ENCODE assay signal across 8 cellular contexts in the genomic region with DNA sequence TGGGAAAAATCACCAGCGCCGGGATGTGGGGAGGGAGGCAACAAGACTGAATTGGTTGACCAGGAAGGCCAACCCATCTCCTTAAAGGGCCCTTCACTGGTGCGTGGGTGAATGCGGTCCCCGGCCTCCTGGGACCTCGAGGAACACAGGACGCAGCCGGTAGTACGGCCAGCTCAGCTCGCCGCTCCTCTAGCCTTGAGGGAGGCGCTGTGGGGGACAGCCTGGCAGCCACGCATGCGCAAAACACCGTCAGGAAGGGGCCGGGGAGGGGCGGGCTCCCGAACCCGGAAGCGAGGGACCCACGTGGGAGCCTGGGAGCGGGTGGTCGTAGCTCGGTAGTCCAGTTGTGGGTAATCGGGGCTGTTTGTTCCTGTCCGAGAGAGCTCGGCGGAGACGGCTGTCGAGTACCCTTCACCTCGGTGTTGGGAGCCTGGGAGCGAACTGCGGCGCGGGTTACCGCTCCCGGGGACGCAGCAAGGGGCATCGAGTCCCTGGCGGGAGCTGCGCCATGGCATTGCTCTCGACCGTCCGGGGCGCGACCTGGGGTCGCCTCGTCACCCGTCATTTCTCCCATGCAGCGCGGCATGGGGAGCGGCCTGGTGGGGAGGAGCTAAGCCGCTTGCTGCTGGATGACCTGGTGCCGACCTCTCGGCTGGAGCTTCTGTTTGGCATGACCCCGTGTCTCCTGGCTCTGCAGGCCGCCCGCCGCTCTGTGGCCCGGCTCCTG. TPM values are rescaled to one million over a fixed set of nuclear protein-coding genes. Genes with fewer than 3 reads are reported as not detected.
A peak's percentile ranks its signal among the peaks of the same experiment; 100 is the strongest.
DNase-seq lines count a peak whose midpoint lies in the region; TF ChIP-seq lines count a peak whose summit lies in the region.

A gene with protein sequence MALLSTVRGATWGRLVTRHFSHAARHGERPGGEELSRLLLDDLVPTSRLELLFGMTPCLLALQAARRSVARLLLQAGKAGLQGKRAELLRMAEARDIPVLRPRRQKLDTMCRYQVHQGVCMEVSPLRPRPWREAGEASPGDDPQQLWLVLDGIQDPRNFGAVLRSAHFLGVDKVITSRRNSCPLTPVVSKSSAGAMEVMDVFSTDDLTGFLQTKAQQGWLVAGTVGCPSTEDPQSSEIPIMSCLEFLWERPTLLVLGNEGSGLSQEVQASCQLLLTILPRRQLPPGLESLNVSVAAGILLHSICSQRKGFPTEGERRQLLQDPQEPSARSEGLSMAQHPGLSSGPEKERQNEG (plus strand): TSS at position 281 of the 727 bp plus-strand sequence. CDS start 228 bp downstream, at position 509.

- peak within 1 kb of the TSS; percentile 85 for H2AFZ ChIP-seq in GM23248
- peak within 1 kb of the TSS; percentile 89 for H2AFZ ChIP-seq in Loucy (ENCODE audit: low read length)
- H2AFZ ChIP-seq in neural progenitor cell (replicated peaks) = peak within 1 kb of the TSS; percentile 81

- H3K9me2 ChIP-seq in GM23248 (ENCODE audit: insufficient read depth) (no peaks in the 10 kb centered on the region), Loucy (replicated peaks; ENCODE audit: low read depth, low read length) (no peaks in the 10 kb centered on the region)

- H3K27me3 ChIP-seq in GM23248 (replicated peaks; ENCODE audit: insufficient read depth) (no peaks in the 10 kb centered on the region), Loucy (ENCODE audit: insufficient read depth, low read length, poor library complexity, severe bottlenecking) (no peaks in the 10 kb centered on the region), neural progenitor cell (peaks cover 8% of the 10 kb centered on the region), stomach (no peaks in the 10 kb centered on the region)

- in situ Hi-C loops in GM23248 (cut with MboI) = no loop called here

- TF ChIP-seq CTCF in Loucy (conservative IDR thresholded peaks at IDR 0.05; ENCODE audit: low read length) = 0 out of 2 replicates have a peak, but pooled peaks have one; percentile 15
- TF ChIP-seq CTCF in foreskin fibroblast (IDR thresholded peaks at IDR 0.05; ENCODE audit: low read depth, low read length) = no peak
- TF ChIP-seq CTCF in neural progenitor cell (IDR thresholded peaks at IDR 0.05) = no peak
- TF ChIP-seq CTCF in stomach (IDR thresholded peaks at IDR 0.05) = peak in 1 of 7 experiments; percentile 25

- peaks cover 8% of the 10 kb centered on the region for H3K27me3 Mint-ChIP-seq in neural progenitor cell (ENCODE audit: insufficient read depth, low read depth)

- peak within 1 kb of the TSS; percentile 89 for H3K4me3 Mint-ChIP-seq in neural progenitor cell

- H3K9ac ChIP-seq in GM23248 (peak within 1 kb of the TSS; percentile 90), Loucy (ENCODE audit: low read depth, low read length, poor library complexity, severe bottlenecking) (peak within 1 kb of the TSS; percentile 80), neural progenitor cell (no peak within 1 kb of the TSS)

- peaks cover 23% of the 10 kb centered on the region for H3K4me1 Mint-ChIP-seq in neural progenitor cell

- WGBS in GM23248 (ENCODE audit: low coverage in 1 of 2, low lambda C conversion rate in 2 of 2, missing lambda C conversion rate in 2 of 2), 2 experiments = 0 to 1% methylated on average over 49 to 56 of the region's 60 CpGs
- 0 to 1% (median 0%) methylated on average over 22 to 60 of the region's 60 CpGs for WGBS in stomach, 5 donors

- H3K9me3 Mint-ChIP-seq in neural progenitor cell = no peaks in the 10 kb centered on the region

- H4K20me1 ChIP-seq in GM23248 (ENCODE audit: insufficient read depth) = no peaks in the 10 kb centered on the region
- peaks cover 10% of the 10 kb centered on the region for H4K20me1 ChIP-seq in Loucy (ENCODE audit: insufficient read depth, low read length, poor library complexity, severe bottlenecking)
- peaks cover 15% of the 10 kb centered on the region for H4K20me1 ChIP-seq in neural progenitor cell (ENCODE audit: low read depth)

- no peaks in the 10 kb centered on the region for H3K36me3 ChIP-seq in GM23248 (ENCODE audit: low read depth)
- no peaks in the 10 kb centered on the region for H3K36me3 ChIP-seq in Loucy (ENCODE audit: insufficient read depth, low read length)
- H3K36me3 ChIP-seq in neural progenitor cell = no peaks in the 10 kb centered on the region
- H3K36me3 ChIP-seq in stomach = no peaks in the 10 kb centered on the region

- intact Hi-C loops in stomach (cut with DNase I; ENCODE audit: low total_unique reads) = no loop called here

- H3K9me3 ChIP-seq in GM23248 (ENCODE audit: low read depth) = no peaks in the 10 kb centered on the region
- no peaks in the 10 kb centered on the region for H3K9me3 ChIP-seq in Loucy (ENCODE audit: insufficient read depth, low read depth, low read length)
- no peaks in the 10 kb centered on the region for H3K9me3 ChIP-seq in neural progenitor cell (ENCODE audit: low read depth)
- H3K9me3 ChIP-seq in stomach = no peaks in the 10 kb centered on the region

- peaks cover 5% of the 10 kb centered on the region for H3K36me3 Mint-ChIP-seq in neural progenitor cell

- peak within 1 kb of the TSS; percentile 73 for H3K27ac ChIP-seq in GM23248
- H3K27ac ChIP-seq in neural progenitor cell = no peak within 1 kb of the TSS
- H3K27ac ChIP-seq in stomach = peak within 1 kb of the TSS; percentile 82 to 90 (median 84)

- DNase-seq in EH (ENCODE audit: low read depth) (peak; percentile 97), GM23248 (peak; percentile 96), SHP77 treated with DMSO at 0.1 percent for 48 hours (lab: John Stamatoyannopoulos, UW) (peak; percentile 85), activated gamma-delta T cell (lab: John Stamatoyannopoulos, UW) (peak; percentile 79), foreskin fibroblast (peak; percentile 94 to 98), neural progenitor cell (ENCODE audit: low spot score) (peak; percentile 96), stomach (peak; percentile 94)

- peaks cover 44% of the 10 kb centered on the region for H3K79me2 ChIP-seq in GM23248 (ENCODE audit: insufficient read depth)
- H3K79me2 ChIP-seq in Loucy (ENCODE audit: insufficient read depth, low read length) = peaks cover 30% of the 10 kb centered on the region
- H3K79me2 ChIP-seq in neural progenitor cell (ENCODE audit: low read depth) = peaks cover 6% of the 10 kb centered on the region

- H3K4me2 ChIP-seq in GM23248 (ENCODE audit: unreplicated experiment) (peak within 1 kb of the TSS; percentile 81), Loucy (ENCODE audit: low read depth, low read length, poor library complexity, severe bottlenecking) (peak within 1 kb of the TSS; percentile 94), neural progenitor cell (peak within 1 kb of the TSS; percentile 83)

- H3K4me3 ChIP-seq in GM23248 (peak within 1 kb of the TSS; percentile 79), Loucy (ENCODE audit: low read length, poor library complexity, severe bottlenecking) (peak within 1 kb of the TSS; percentile 84), foreskin fibroblast (ENCODE audit: low read depth in 1 of 2, low read length in 2 of 2) (peak within 1 kb of the TSS; percentile 81 to 97), neural progenitor cell (peak within 1 kb of the TSS; percentile 70), stomach (peak within 1 kb of the TSS; percentile 68 to 98 (median 92))

- H3K27ac Mint-ChIP-seq in neural progenitor cell = peak within 1 kb of the TSS; percentile 96

- H3F3A ChIP-seq in GM23248 (ENCODE audit: insufficient read depth) (no peaks in the 10 kb centered on the region), Loucy (ENCODE audit: low read depth) (no peaks in the 10 kb centered on the region), neural progenitor cell (ENCODE audit: low read depth) (peaks cover 31% of the 10 kb centered on the region)

- H3K4me1 ChIP-seq in GM23248 (ENCODE audit: insufficient read depth) = peaks cover 6% of the 10 kb centered on the region; the same call in 1 of the 2 replicates
- peaks cover 23% of the 10 kb centered on the region for H3K4me1 ChIP-seq in Loucy (ENCODE audit: insufficient read depth, low read length, poor library complexity, severe bottlenecking)
- H3K4me1 ChIP-seq in neural progenitor cell = peaks cover 15% of the 10 kb centered on the region
- H3K4me1 ChIP-seq in stomach = peaks cover 14 to 38% (median 34%) of the 10 kb centered on the region in 4 donors

- peak in 1 of 4 donors; percentile 57 for TF ChIP-seq POLR2A in stomach (IDR thresholded peaks at IDR 0.05)

- no peak for TF ChIP-seq EP300 in stomach (IDR thresholded peaks at IDR 0.05)

RNA-seq across cellular contexts. Expression of the gene that starts here (rescaled TPM):
- 5.9 TPM in 2 replicates for total RNA-seq in GM23248 (2014; rRNA removed; shearing (Covaris generic))
- polyA plus RNA-seq in GM23248 (2016; fragmentation: Nextera tagmentation; extraction: Ambion mirVana) (2.8 and 3.8 TPM in 2 replicates), stomach (1 to 10 TPM; 2.4 to 8.0 (median 7.8) TPM)
- total RNA-seq in neural progenitor cell (ENCODE audit: low replicate concordance) (0.65 and 4.1 TPM in 2 replicates), stomach (10 to 100 TPM in 2 of 5 donors, 1 to 10 TPM in 2, not detected in 1; 1.8 to 38.5 (median 7.4) TPM)
